Comparison of ENCODE assay signal across 23 cellular contexts in genomic region chr14:104427126-104427851, GRCh38.
DNase-seq lines count a peak whose midpoint lies in the region; ATAC-seq, FAIRE-seq and TF ChIP-seq lines count a peak whose summit lies in the region.
"Had no signal": no experiment of that assay in that cellular context is flagged by ENCODE, and none has a peak within 500 bp of the region (broad histone marks: within the 10 kb centered on the region; RNA-seq: fewer than 3 reads in every experiment).

No MANE protein-coding gene starts in this region.

- H3K27ac ChIP-seq in HEK293 (ENCODE audit: extremely low read depth, low read depth, low read length) = no peak overlapping the region
- no peak overlapping the region for H3K27ac ChIP-seq in kidney (ENCODE audit: low read depth in 2 of 2, low read length in 2 of 2)
- H3K27ac ChIP-seq in stomach = no peak overlapping the region
- H3K27ac ChIP-seq: dorsolateral prefrontal cortex, pancreas, spleen, WERI-Rb-1 had no signal

- no peak for TF ChIP-seq EP300 in stomach (IDR thresholded peaks at IDR 0.05)

- intact Hi-C loops in kidney (cut with DNase I) (no loop called here), stomach (cut with DNase I; ENCODE audit: low total_unique reads) (no loop called here)

- POLR2A ChIA-PET in HEK293 (lab: Yijun Ruan, JAX) = no interaction called here

- CTCF ChIA-PET in HEK293 (lab: Yijun Ruan, JAX) = interaction anchor here (0.7 kb wide), 1 partner anchor 877 kb away, joined by 3 read pairs; no protein-coding TSS in a partner anchor

- TF ChIP-seq CTCF in HEK293 (tag by site-specific recombination; IDR thresholded peaks at IDR 0.05) (no peak), kidney (IDR thresholded peaks at IDR 0.05; ENCODE audit: borderline replicate concordance, extremely low read depth, insufficient read depth) (no peak), stomach (IDR thresholded peaks at IDR 0.05) (no peak)

- H3K9me3 ChIP-seq in HEK293 (ENCODE audit: control insufficient read depth, insufficient read depth, low read depth, low read length) = no peaks in the 10 kb centered on the region
- no peaks in the 10 kb centered on the region for H3K9me3 ChIP-seq in kidney (ENCODE audit: control insufficient read depth in 1 of 2, low read length in 2 of 2)
- H3K9me3 ChIP-seq in stomach = no peaks in the 10 kb centered on the region
- H3K9me3 ChIP-seq: mucosa of descending colon, pancreas, spleen had no signal

- H3K4me1 ChIP-seq in HEK293 (ENCODE audit: control insufficient read depth, insufficient read depth, low read length) (no peaks in the 10 kb centered on the region; the same call in 1 of the 2 replicates), kidney (ENCODE audit: control insufficient read depth in 1 of 2, insufficient read depth in 1 of 2, low read depth in 1 of 2, low read length in 2 of 2) (no peaks in the 10 kb centered on the region), stomach (peaks cover 0 to 6% (median 0%) of the 10 kb centered on the region in 4 donors)
- H3K4me1 ChIP-seq: pancreas had no signal

- FAIRE-seq in kidney (lab: Jason Lieb, UNC) = no peak
- FAIRE-seq: pancreas had no signal

- peaks cover 0 to 48% (median 0%) of the 10 kb centered on the region in 3 donors for H3K27me3 ChIP-seq in stomach
- H3K27me3 ChIP-seq: pancreas had no signal

- no peaks in the 10 kb centered on the region for H3K36me3 ChIP-seq in HEK293 (ENCODE audit: control insufficient read depth in 2 of 2, insufficient read depth in 1 of 2, low read length in 2 of 2)
- H3K36me3 ChIP-seq in kidney (ENCODE audit: control insufficient read depth in 1 of 2, insufficient read depth in 2 of 2, low read length in 2 of 2) = no peaks in the 10 kb centered on the region
- no peaks in the 10 kb centered on the region for H3K36me3 ChIP-seq in stomach
- H3K36me3 ChIP-seq: pancreas, spleen, WERI-Rb-1 had no signal

- ATAC-seq in HG03432 (IDR thresholded peaks at IDR 0.05; ENCODE audit: unreplicated experiment) = no peak
- ATAC-seq: mucosa of descending colon; natural killer cell treated with Interleukin-12 subunit alpha and Interleukin-12 subunit beta and Interleukin-15 and Interleukin-18, amount 100 ng/mL, for 72 hours; pancreas had no signal

- DNase-seq in activated naive CD4-positive, alpha-beta T cell treated with anti-CD3 and anti-CD28 coated beads, Interleukin-2, amount 50 U/mL, for 16 hours = peak; percentile 7
- DNase-seq in activated naive CD4-positive, alpha-beta T cell treated with Interleukin-2 at 50 U/mL for 16 hours = no peak
- DNase-seq in kidney (peak; percentile 66), stomach (peak; percentile 19), NCI-H1092 (lab: John Stamatoyannopoulos, UW) (no peak), SHP77 treated with DMSO at 0.1 percent for 48 hours (lab: John Stamatoyannopoulos, UW) (no peak)
- DNase-seq: activated CD4-positive, alpha-beta T cell treated with anti-CD3 and anti-CD28 coated beads, Interleukin-2, amount 50 U/mL, for 4 hours; activated gamma-delta T cell treated with Interleukin-2 at 50 U/mL for 16 hours; activated T-cell treated with anti-CD3 and anti-CD28 coated beads, Interleukin-2, amount 50 U/mL, for 1 hour; C1 segment of cervical spinal cord; DND-41; Karpas-422; mucosa of descending colon; NCI-H1436 treated with DMSO at 0.1 percent for 48 hours; spleen; T1000; WERI-Rb-1 had no signal

- TF ChIP-seq POLR2A in stomach (IDR thresholded peaks at IDR 0.05) = no peak

- no peak overlapping the region for H3K9ac ChIP-seq in kidney (ENCODE audit: low read length in 2 of 2)

- 77 to 82% (median 81%) methylated on average over 20 to 21 of the region's 21 CpGs for WGBS in stomach, 5 donors

- no peak overlapping the region for H3K4me3 ChIP-seq in HEK293 (ENCODE audit: low read depth, low read length)
- H3K4me3 ChIP-seq in kidney (ENCODE audit: low read length in 2 of 2) = no peak overlapping the region
- H3K4me3 ChIP-seq in stomach = no peak overlapping the region
- H3K4me3 ChIP-seq: dorsolateral prefrontal cortex, lung, mucosa of descending colon, pancreas, spleen had no signal

TF ChIP-seq in HEK293, 187 proteins besides CTCF, POLR2A, EP300 and RAD21:
- TF ChIP-seq YY1 (tag by site-specific recombination; IDR thresholded peaks at IDR 0.05) (no peak), ZNF629 (tag by site-specific recombination; IDR thresholded peaks at IDR 0.05) (no peak), ZIC2 (tag by site-specific recombination; IDR thresholded peaks at IDR 0.05) (peak; percentile 52), ZNF571 (tag by site-specific recombination; IDR thresholded peaks at IDR 0.05) (no peak), SP3 (tag by site-specific recombination; IDR thresholded peaks at IDR 0.05) (no peak)

Comparison
In these comparisons a context has a peak if more than half of its experiments do, and no peak if none do; other contexts are left out.
1. DNase-seq: peak in activated naive CD4-positive, alpha-beta T cell treated with anti-CD3 and anti-CD28 coated beads, Interleukin-2, amount 50 U/mL, for 16 hours (single experiment), kidney (single experiment) and stomach (single experiment); none in activated naive CD4-positive, alpha-beta T cell treated with Interleukin-2 at 50 U/mL for 16 hours (single experiment), NCI-H1092 (single experiment) and SHP77 treated with DMSO at 0.1 percent for 48 hours (single experiment).